11 cellular contexts compared by ENCODE assay signal in the genomic region with DNA sequence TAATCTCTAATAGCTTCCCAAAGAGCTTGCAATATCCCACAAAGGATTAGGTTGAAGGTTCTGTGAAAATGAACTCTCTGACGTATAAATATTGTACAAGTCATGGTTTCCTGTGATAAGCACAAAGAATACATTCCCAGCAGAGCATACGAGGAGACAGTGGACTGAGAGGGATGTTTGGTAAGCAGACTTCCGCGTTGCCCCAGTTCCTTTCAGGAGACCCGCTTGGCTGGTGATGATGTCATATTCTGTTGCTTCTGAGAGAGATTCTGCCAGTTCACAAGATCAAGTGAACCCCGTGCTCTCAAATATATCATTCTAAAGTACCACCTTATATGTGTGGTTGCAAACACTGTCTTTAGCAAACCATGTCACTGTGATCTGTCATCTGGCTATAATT.
DNase-seq lines count a peak whose midpoint lies in the region; ATAC-seq and TF ChIP-seq lines count a peak whose summit lies in the region.
"Had no signal": no experiment of that assay in that cellular context is flagged by ENCODE, and none has a peak within 500 bp of the region (broad histone marks: within the 10 kb centered on the region; RNA-seq: fewer than 3 reads in every experiment).

No MANE protein-coding gene starts in this region.

- no peak for DNase-seq in activated naive CD8-positive, alpha-beta T cell treated with anti-CD3 and anti-CD28 coated beads, Interleukin-2, amount 50 U/mL, for 24 hours
- DNase-seq in ascending aorta (ENCODE audit: low spot score in 2 of 2), result no peak
- peak; percentile 8 for DNase-seq in hepatocyte (ENCODE audit: low spot score)
- DNase-seq in thyroid gland, result peak; percentile 1 to 7
- no peak for DNase-seq in NCI-H2029 treated with DMSO at 0.1 percent for 48 hours (lab: John Stamatoyannopoulos, UW)
- DNase-seq in lower leg skin (ENCODE audit: low spot score in 2 of 2), result no peak
- no peak for DNase-seq in dedifferentiated amniotic fluid mesenchymal stem cell (ENCODE audit: extremely low spot score)
- DNase-seq: activated CD4-positive, alpha-beta T cell treated with anti-CD3 and anti-CD28 coated beads for 48 hours; activated effector memory CD4-positive, alpha-beta T cell treated with Interleukin-2 at 50 U/mL for 16 hours; NCI-H510A treated with DMSO at 0.1 percent for 48 hours had no signal

- peak overlapping the region; percentile 31 for H2AFZ ChIP-seq in hepatocyte

- H3K27ac Mint-ChIP-seq in activated naive CD8-positive, alpha-beta T cell, result no peak overlapping the region
- H3K27ac Mint-ChIP-seq in activated naive CD8-positive, alpha-beta T cell treated with anti-CD3 and anti-CD28 coated beads, Interleukin-2, amount 50 U/mL, for 24 hours, result no peak overlapping the region

- H4K20me1 ChIP-seq in hepatocyte (ENCODE audit: insufficient read depth, poor library complexity, severe bottlenecking), result no peaks in the 10 kb centered on the region

- H3K79me2 ChIP-seq in hepatocyte, result no peaks in the 10 kb centered on the region

- no peaks in the 10 kb centered on the region for H3K36me3 Mint-ChIP-seq in activated naive CD8-positive, alpha-beta T cell
- H3K36me3 Mint-ChIP-seq in activated naive CD8-positive, alpha-beta T cell treated with anti-CD3 and anti-CD28 coated beads, Interleukin-2, amount 50 U/mL, for 24 hours (ENCODE audit: low read depth), result no peaks in the 10 kb centered on the region

- H3K4me2 ChIP-seq in hepatocyte, result peak overlapping the region; percentile 62

- TF ChIP-seq POLR2A in thyroid gland (IDR thresholded peaks at IDR 0.05), result no peak
- TF ChIP-seq POLR2A in lower leg skin (IDR thresholded peaks at IDR 0.05), result no peak

- 66% methylated on average over 6 of the region's 6 CpGs for WGBS in hepatocyte (ENCODE audit: low lambda C conversion rate, missing lambda C conversion rate)
- WGBS in thyroid gland, 2 donors, result 25 to 34% methylated on average over 3 to 6 of the region's 6 CpGs
- 31 to 50% methylated on average over 6 of the region's 6 CpGs for WGBS in lower leg skin, 2 donors

- ATAC-seq in activated naive CD8-positive, alpha-beta T cell treated with anti-CD3 and anti-CD28 coated beads, Interleukin-2, amount 50 U/mL, for 24 hours, result no peak

- H3K9me3 ChIP-seq in ascending aorta (no peaks in the 10 kb centered on the region), hepatocyte (ENCODE audit: low read depth) (no peaks in the 10 kb centered on the region), thyroid gland (no peaks in the 10 kb centered on the region)

- peak overlapping the region; percentile 31 to 43 for H3K4me3 ChIP-seq in ascending aorta
- no peak overlapping the region for H3K4me3 ChIP-seq in hepatocyte
- no peak overlapping the region for H3K4me3 ChIP-seq in thyroid gland (replicated peaks in 1 of 3)
- no peak overlapping the region for H3K4me3 ChIP-seq in lower leg skin (ENCODE audit: low read depth, poor library complexity, severe bottlenecking)

- H3K36me3 ChIP-seq in ascending aorta (no peaks in the 10 kb centered on the region), hepatocyte (replicated peaks; ENCODE audit: insufficient read depth, low read depth) (no peaks in the 10 kb centered on the region), thyroid gland (no peaks in the 10 kb centered on the region)

- H3K27me3 Mint-ChIP-seq in activated naive CD8-positive, alpha-beta T cell, result no peaks in the 10 kb centered on the region
- no peaks in the 10 kb centered on the region for H3K27me3 Mint-ChIP-seq in activated naive CD8-positive, alpha-beta T cell treated with anti-CD3 and anti-CD28 coated beads, Interleukin-2, amount 50 U/mL, for 24 hours

- H3K4me1 ChIP-seq in ascending aorta (no peaks in the 10 kb centered on the region), hepatocyte (ENCODE audit: insufficient read depth) (no peaks in the 10 kb centered on the region), thyroid gland (peaks cover 4 to 6% of the 10 kb centered on the region in 2 donors)

- H3K9me3 Mint-ChIP-seq in activated naive CD8-positive, alpha-beta T cell (ENCODE audit: low read depth), result no peaks in the 10 kb centered on the region
- H3K9me3 Mint-ChIP-seq in activated naive CD8-positive, alpha-beta T cell treated with anti-CD3 and anti-CD28 coated beads, Interleukin-2, amount 50 U/mL, for 24 hours, result no peaks in the 10 kb centered on the region

- no peak for TF ChIP-seq CTCF in ascending aorta (IDR thresholded peaks at IDR 0.05)
- TF ChIP-seq CTCF in hepatocyte (IDR thresholded peaks at IDR 0.05; ENCODE audit: poor library complexity), result no peak
- no peak for TF ChIP-seq CTCF in thyroid gland (IDR thresholded peaks at IDR 0.05)
- TF ChIP-seq CTCF in lower leg skin (IDR thresholded peaks at IDR 0.05), result no peak

- H3K9me2 ChIP-seq in hepatocyte (replicated peaks; ENCODE audit: insufficient read depth), result no peaks in the 10 kb centered on the region

- peak overlapping the region; percentile 27 for H3K4me3 Mint-ChIP-seq in activated naive CD8-positive, alpha-beta T cell
- H3K4me3 Mint-ChIP-seq in activated naive CD8-positive, alpha-beta T cell treated with anti-CD3 and anti-CD28 coated beads, Interleukin-2, amount 50 U/mL, for 24 hours, result no peak overlapping the region

- no peak overlapping the region for H3K27ac ChIP-seq in ascending aorta
- no peak overlapping the region for H3K27ac ChIP-seq in hepatocyte
- H3K27ac ChIP-seq in thyroid gland, result no peak overlapping the region

- H3K4me1 Mint-ChIP-seq in activated naive CD8-positive, alpha-beta T cell (ENCODE audit: low read depth), result no peaks in the 10 kb centered on the region
- no peaks in the 10 kb centered on the region for H3K4me1 Mint-ChIP-seq in activated naive CD8-positive, alpha-beta T cell treated with anti-CD3 and anti-CD28 coated beads, Interleukin-2, amount 50 U/mL, for 24 hours

- intact Hi-C loops in ascending aorta (cut with DNase I), result no loop called here
- intact Hi-C loops in thyroid gland (cut with DNase I), result no loop called here
- intact Hi-C loops in lower leg skin (cut with DNase I; ENCODE audit: low total_unique reads), result no loop called here

- H3K27me3 ChIP-seq in ascending aorta, result no peaks in the 10 kb centered on the region
- no peaks in the 10 kb centered on the region for H3K27me3 ChIP-seq in hepatocyte
- H3K27me3 ChIP-seq in thyroid gland, result no peaks in the 10 kb centered on the region

Comparison
In these comparisons a context has a peak if more than half of its experiments do, and no peak if none do; other contexts are left out.
1. DNase-seq: peak in hepatocyte (single experiment) and thyroid gland (2 of 2); none in activated naive CD8-positive, alpha-beta T cell treated with anti-CD3 and anti-CD28 coated beads, Interleukin-2, amount 50 U/mL, for 24 hours (single experiment), ascending aorta (0 of 2), NCI-H2029 treated with DMSO at 0.1 percent for 48 hours (single experiment), lower leg skin (0 of 2) and dedifferentiated amniotic fluid mesenchymal stem cell (single experiment).
2. H3K4me3 ChIP-seq: peak in ascending aorta (2 of 2); none in hepatocyte (single experiment), thyroid gland (0 of 3) and lower leg skin (single experiment).